ENCODE assay signal across 9 cellular contexts in the genomic region with DNA sequence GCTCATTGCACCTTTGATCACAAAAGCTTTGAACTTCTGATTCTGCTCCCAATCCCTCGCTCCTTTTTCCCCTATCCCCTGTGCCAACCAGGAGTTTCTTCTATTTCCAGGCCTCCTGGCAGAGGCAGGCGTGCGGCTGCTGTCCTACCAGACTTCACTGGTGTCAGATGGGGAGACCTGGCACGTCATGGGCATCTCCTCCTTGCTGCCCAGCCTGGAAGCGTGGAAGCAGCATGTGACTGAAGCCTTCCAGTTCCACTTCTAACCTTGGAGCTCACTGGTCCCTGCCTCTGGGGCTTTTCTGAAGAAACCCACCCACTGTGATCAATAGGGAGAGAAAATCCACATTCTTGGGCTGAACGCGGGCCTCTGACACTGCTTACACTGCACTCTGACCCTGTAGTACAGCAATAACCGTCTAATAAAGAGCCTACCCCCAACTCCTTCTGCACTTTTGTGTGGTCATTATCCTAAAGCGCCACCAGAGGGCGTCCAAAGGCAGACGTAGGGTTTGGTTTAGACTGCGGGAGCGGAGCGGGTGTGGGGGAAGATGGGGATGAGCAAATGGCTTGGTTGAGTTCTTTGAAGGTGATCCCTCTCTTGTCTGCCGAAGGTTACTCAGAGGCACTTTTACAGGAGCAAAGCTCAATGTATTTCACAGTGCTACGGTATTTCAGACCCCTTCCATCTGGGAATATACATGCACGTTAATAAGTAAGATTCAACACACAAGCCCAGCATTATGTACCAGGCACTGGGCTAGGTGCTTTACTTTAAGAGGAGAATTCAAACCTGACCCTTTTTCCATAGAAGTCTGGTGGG. TPM values are rescaled to one million over a fixed set of nuclear protein-coding genes. Genes with fewer than 3 reads are reported as not detected.
DNase-seq lines count a peak whose midpoint lies in the region; ATAC-seq and TF ChIP-seq lines count a peak whose summit lies in the region.
"Had no signal": no experiment of that assay in that cellular context is flagged by ENCODE, and none has a peak within 500 bp of the region (broad histone marks: within the 10 kb centered on the region; RNA-seq: fewer than 3 reads in every experiment).

No MANE protein-coding gene starts in this region.

- H3K4me3 Mint-ChIP-seq in activated CD4-positive, alpha-beta memory T cell treated with anti-CD3 and anti-CD28 coated beads for 36 hours: no peak overlapping the region
- no peak overlapping the region for H3K4me3 Mint-ChIP-seq in endodermal cell
- H3K4me3 Mint-ChIP-seq: stimulated activated naive CD8-positive, alpha-beta T cell treated with anti-CD3 and anti-CD28 coated beads, Interleukin-15, Interleukin-2, amounts not matched to agents 100 ng/mL and 50 ng/mL, for 24 hours had no signal

- no peak overlapping the region for H3K27ac Mint-ChIP-seq in activated CD4-positive, alpha-beta memory T cell treated with anti-CD3 and anti-CD28 coated beads for 36 hours
- H3K27ac Mint-ChIP-seq in endodermal cell: no peak overlapping the region
- H3K27ac Mint-ChIP-seq: stimulated activated naive CD8-positive, alpha-beta T cell treated with anti-CD3 and anti-CD28 coated beads, Interleukin-15, Interleukin-2, amounts not matched to agents 100 ng/mL and 50 ng/mL, for 24 hours had no signal

- peaks cover 5% of the 10 kb centered on the region for H3K36me3 Mint-ChIP-seq in activated CD4-positive, alpha-beta memory T cell treated with anti-CD3 and anti-CD28 coated beads for 36 hours
- H3K36me3 Mint-ChIP-seq in endodermal cell (ENCODE audit: low read depth): peaks cover 24% of the 10 kb centered on the region

- TF ChIP-seq CTCF in endodermal cell (conservative IDR thresholded peaks at IDR 0.05): peak; percentile 90

- H3K27me3 ChIP-seq in endodermal cell (ENCODE audit: control insufficient read depth, insufficient read depth, low read length, poor library complexity, severe bottlenecking): no peaks in the 10 kb centered on the region

- no peak overlapping the region for H3K9ac ChIP-seq in endodermal cell (ENCODE audit: extremely low read depth, low read length, poor library complexity, severe bottlenecking)

- ATAC-seq in HG03342 (IDR thresholded peaks at IDR 0.05; ENCODE audit: unreplicated experiment): peak; percentile 86

- no peaks in the 10 kb centered on the region for H3K27me3 Mint-ChIP-seq in activated CD4-positive, alpha-beta memory T cell treated with anti-CD3 and anti-CD28 coated beads for 36 hours
- H3K27me3 Mint-ChIP-seq in endodermal cell (ENCODE audit: insufficient read depth): no peaks in the 10 kb centered on the region
- H3K27me3 Mint-ChIP-seq: stimulated activated naive CD8-positive, alpha-beta T cell treated with anti-CD3 and anti-CD28 coated beads, Interleukin-15, Interleukin-2, amounts not matched to agents 100 ng/mL and 50 ng/mL, for 24 hours had no signal

- peaks cover 10% of the 10 kb centered on the region for H3K4me1 ChIP-seq in endodermal cell (ENCODE audit: control insufficient read depth, insufficient read depth, low read length)

- no peaks in the 10 kb centered on the region for H3K9me3 Mint-ChIP-seq in activated CD4-positive, alpha-beta memory T cell treated with anti-CD3 and anti-CD28 coated beads for 36 hours
- H3K9me3 Mint-ChIP-seq in endodermal cell: no peaks in the 10 kb centered on the region
- H3K9me3 Mint-ChIP-seq: stimulated activated naive CD8-positive, alpha-beta T cell treated with anti-CD3 and anti-CD28 coated beads, Interleukin-15, Interleukin-2, amounts not matched to agents 100 ng/mL and 50 ng/mL, for 24 hours had no signal

- no peak overlapping the region for H3K4me3 ChIP-seq in endodermal cell (ENCODE audit: low read length)

- no peaks in the 10 kb centered on the region for H3K9me3 ChIP-seq in endodermal cell (ENCODE audit: control insufficient read depth, low read length)

- H3K36me3 ChIP-seq in endodermal cell (ENCODE audit: control insufficient read depth, insufficient read depth, low read length): peaks cover 12% of the 10 kb centered on the region

- intact Hi-C loops in activated CD4-positive, alpha-beta memory T cell treated with anti-CD3 and anti-CD28 coated beads for 36 hours (cut with micrococcal nuclease): loop anchor here (1.0 kb wide), 1 partner anchor 131 kb away; no protein-coding TSS in a partner anchor

- DNase-seq in activated effector memory CD4-positive, alpha-beta T cell treated with anti-CD3 and anti-CD28 coated beads, Interleukin-2, amount 50 U/mL, for 16 hours: peak; percentile 72
- no peak for DNase-seq in activated effector memory CD4-positive, alpha-beta T cell treated with Interleukin-2 at 50 U/mL for 16 hours
- DNase-seq in NCI-H526 (lab: John Stamatoyannopoulos, UW) (peak; percentile 80 to 92), endodermal cell (peak; percentile 83), midbrain (lab: John Stamatoyannopoulos, UW) (peak; percentile 83)
- peak; percentile 63 for DNase-seq in activated CD4-positive, alpha-beta memory T cell treated with anti-CD3 and anti-CD28 coated beads for 36 hours
- peak; percentile 23 for DNase-seq in stimulated activated CD8-positive, alpha-beta memory T cell treated with anti-CD3 and anti-CD28 coated beads, Interleukin-4, amount 100 ng/mL, for 24 hours (ENCODE audit: low read depth)

- CTCF ChIA-PET in activated CD4-positive, alpha-beta memory T cell treated with anti-CD3 and anti-CD28 coated beads for 36 hours (lab: Charles Lee): interaction anchor here (0.8 to 2.1 kb wide), 23 partner anchors 8 to 204 kb away, joined by 3 to 12 read pairs (median 4); a partner anchor contains a TSS

- H3K4me1 Mint-ChIP-seq in activated CD4-positive, alpha-beta memory T cell treated with anti-CD3 and anti-CD28 coated beads for 36 hours (ENCODE audit: low read depth): no peaks in the 10 kb centered on the region
- peaks cover 27% of the 10 kb centered on the region for H3K4me1 Mint-ChIP-seq in endodermal cell

- POLR2A ChIA-PET in activated CD4-positive, alpha-beta memory T cell treated with anti-CD3 and anti-CD28 coated beads for 36 hours (lab: Charles Lee): no interaction called here

- 56 to 59% methylated on average over 11 to 17 of the region's 17 CpGs for WGBS in endodermal cell (ENCODE audit: insufficient coverage in 1 of 2, insufficient read length in 1 of 2), 2 experiments

- H3K27ac ChIP-seq in endodermal cell (ENCODE audit: low read depth, low read length): no peak overlapping the region

RNA-seq across cellular contexts. Expression of a gene that starts 24.7 kb away (rescaled TPM):
- not detected for total RNA-seq in activated CD4-positive, alpha-beta memory T cell treated with anti-CD3 and anti-CD28 coated beads for 36 hours
- total RNA-seq in endodermal cell: not detected
- polyA plus RNA-seq in endodermal cell (2013, experiment 1 of 2): 0.64 TPM
- 0.91 TPM for polyA plus RNA-seq in endodermal cell (2013, experiment 2 of 2)

RNA-seq across cellular contexts. Expression of a gene that starts 32.3 kb away (rescaled TPM):
- 100 to 1,000 TPM; 138 to 143 TPM for total RNA-seq in activated CD4-positive, alpha-beta memory T cell treated with anti-CD3 and anti-CD28 coated beads for 36 hours
- total RNA-seq in endodermal cell: 100 to 1,000 TPM; 156 to 176 TPM
- 234 TPM for polyA plus RNA-seq in endodermal cell (2013, experiment 1 of 2)
- 177 TPM for polyA plus RNA-seq in endodermal cell (2013, experiment 2 of 2)
